ENCODE assay signal across 27 cellular contexts in the genomic region with DNA sequence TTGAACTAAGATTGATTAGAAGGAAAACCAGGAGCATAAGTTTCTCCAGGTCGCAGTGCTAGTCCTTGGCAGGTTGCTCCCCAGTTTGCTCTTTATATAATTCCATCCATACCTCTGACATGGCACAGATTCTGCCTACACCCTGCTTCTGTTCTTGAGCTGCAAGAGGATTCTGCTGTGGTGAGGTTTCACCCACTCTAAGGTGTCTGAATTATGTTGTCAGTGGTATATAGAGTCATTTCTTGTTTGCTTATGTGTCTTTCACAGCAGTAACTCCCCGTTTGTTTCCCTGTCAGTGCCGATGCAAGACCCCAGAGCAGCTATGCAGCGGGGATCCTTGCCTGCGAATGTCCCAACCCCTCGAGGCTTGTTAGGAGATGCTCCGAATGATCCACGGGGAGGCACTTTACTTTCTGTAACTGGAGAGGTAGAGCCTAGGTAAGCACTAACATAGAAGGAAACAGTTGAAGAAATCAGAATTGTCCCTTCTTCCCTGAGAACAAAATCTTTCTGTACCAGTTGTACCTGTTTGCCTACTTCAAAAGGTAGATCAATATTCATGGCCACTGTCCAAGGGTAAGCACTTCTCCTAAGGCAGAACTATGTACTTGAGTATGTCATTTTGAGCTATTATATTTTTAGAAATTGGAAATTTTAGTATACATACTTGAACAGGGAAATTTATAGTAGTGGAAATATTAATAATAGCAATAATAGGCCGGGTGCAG. TPM values are rescaled to one million over a fixed set of nuclear protein-coding genes. Genes with fewer than 3 reads are reported as not detected.
DNase-seq lines count a peak whose midpoint lies in the region; ATAC-seq and TF ChIP-seq lines count a peak whose summit lies in the region.
"Had no signal": no experiment of that assay in that cellular context is flagged by ENCODE, and none has a peak within 500 bp of the region (broad histone marks: within the 10 kb centered on the region; RNA-seq: fewer than 3 reads in every experiment).

No MANE protein-coding gene starts in this region.

- H3K4me3 ChIP-seq in heart left ventricle (no peak overlapping the region), prostate gland (no peak overlapping the region)
- H3K4me3 ChIP-seq: adrenal gland, psoas muscle, SJSA1, uterus had no signal

- intact Hi-C loops in heart left ventricle (cut with DNase I) (no loop called here), prostate gland (cut with DNase I) (no loop called here)

- H3K27ac ChIP-seq in heart left ventricle (no peak overlapping the region), prostate gland (no peak overlapping the region)
- H3K27ac ChIP-seq: adrenal gland, psoas muscle, SJSA1, uterus had no signal

- H3K4me3 Mint-ChIP-seq in activated T-cell treated with anti-CD3 and anti-CD28 coated beads, Interleukin-2, amount 50 U/mL, for 72 hours, result peak overlapping the region; percentile 71 to 81
- peak overlapping the region in 1 of 3 donors; percentile 2 for H3K4me3 Mint-ChIP-seq in T-cell
- H3K4me3 Mint-ChIP-seq: activated T-cell treated with anti-CD3 and anti-CD28 coated beads, Interleukin-2, amount 50 U/mL, for 4 hours; memory B cell had no signal

- H3K27me3 ChIP-seq in heart left ventricle (no peaks in the 10 kb centered on the region), prostate gland (replicated peaks; ENCODE audit: insufficient read depth) (no peaks in the 10 kb centered on the region)
- H3K27me3 ChIP-seq: adrenal gland, SJSA1, uterus had no signal

- TF ChIP-seq POLR2A in heart left ventricle (IDR thresholded peaks at IDR 0.05) (no peak), prostate gland (IDR thresholded peaks at IDR 0.05) (no peak)

- H3K9me3 Mint-ChIP-seq in activated T-cell treated with anti-CD3 and anti-CD28 coated beads, Interleukin-2, amount 50 U/mL, for 72 hours, result no peaks in the 10 kb centered on the region
- H3K9me3 Mint-ChIP-seq in T-cell, result no peaks in the 10 kb centered on the region
- no peaks in the 10 kb centered on the region for H3K9me3 Mint-ChIP-seq in activated naive CD4-positive, alpha-beta T cell treated with anti-CD3 and anti-CD28 coated beads, Interleukin-2, amount 50 U/mL, for 72 hours
- H3K9me3 Mint-ChIP-seq: activated T-cell treated with anti-CD3 and anti-CD28 coated beads, Interleukin-2, amount 50 U/mL, for 4 hours; memory B cell had no signal

- H3K9me3 ChIP-seq in heart left ventricle (no peaks in the 10 kb centered on the region), prostate gland (no peaks in the 10 kb centered on the region)
- H3K9me3 ChIP-seq: adrenal gland, psoas muscle, SJSA1, uterus had no signal

- H3K4me1 Mint-ChIP-seq in activated T-cell treated with anti-CD3 and anti-CD28 coated beads, Interleukin-2, amount 50 U/mL, for 72 hours (ENCODE audit: low read depth), result peaks cover 22% of the 10 kb centered on the region
- H3K4me1 Mint-ChIP-seq in T-cell, result peaks cover 7 to 22% (median 15%) of the 10 kb centered on the region in 3 donors

- DNase-seq in activated T-cell treated with anti-CD3 and anti-CD28 coated beads, Interleukin-2, amount 50 U/mL, for 72 hours, result no peak
- no peak for DNase-seq in activated T-cell treated with anti-CD3 and anti-CD28 coated beads, Interleukin-2, amount 50 U/mL, for 1 hour
- no peak for DNase-seq in T-cell
- no peak for DNase-seq in activated naive CD4-positive, alpha-beta T cell treated with anti-CD3 and anti-CD28 coated beads, Interleukin-2, amount 50 U/mL, for 72 hours (ENCODE audit: low spot score in 2 of 2)
- no peak for DNase-seq in stimulated activated naive CD8-positive, alpha-beta T cell treated with anti-CD3 and anti-CD28 coated beads, Interleukin-15, Interleukin-2, amounts not matched to agents 100 U/mL and 50 U/mL, for 24 hours
- no peak for DNase-seq in heart left ventricle
- DNase-seq in KBM-7, result no peak
- DNase-seq in prostate gland (ENCODE audit: low spot score), result no peak
- DNase-seq: activated T-cell treated with anti-CD3 and anti-CD28 coated beads, Interleukin-2, amount 50 U/mL, for 4 hours; adrenal gland; effector memory CD4-positive, alpha-beta T cell; erythroblast; foreskin fibroblast; left colon; NCI-H1048; NCI-H187 treated with DMSO at 0.1 percent for 48 hours; NCI-H526; psoas muscle; stimulated activated CD8-positive, alpha-beta memory T cell treated with anti-CD3 and anti-CD28 coated beads, Interleukin-4, amount 100 ng/mL, for 48 hours; uterus had no signal

- peak overlapping the region; percentile 94 for H3K27ac Mint-ChIP-seq in activated T-cell treated with anti-CD3 and anti-CD28 coated beads, Interleukin-2, amount 50 U/mL, for 72 hours
- peak overlapping the region; percentile 90 to 91 for H3K27ac Mint-ChIP-seq in T-cell
- peak overlapping the region; percentile 94 to 97 for H3K27ac Mint-ChIP-seq in activated naive CD4-positive, alpha-beta T cell treated with anti-CD3 and anti-CD28 coated beads, Interleukin-2, amount 50 U/mL, for 72 hours

- H3K27me3 Mint-ChIP-seq in activated T-cell treated with anti-CD3 and anti-CD28 coated beads, Interleukin-2, amount 50 U/mL, for 72 hours (ENCODE audit: low read depth), result peaks cover 14% of the 10 kb centered on the region
- H3K27me3 Mint-ChIP-seq in T-cell, result peaks cover 0 to 17% of the 10 kb centered on the region in 2 donors
- H3K27me3 Mint-ChIP-seq: memory B cell had no signal

- peaks cover 16 to 22% of the 10 kb centered on the region in 2 donors for H3K36me3 Mint-ChIP-seq in activated T-cell treated with anti-CD3 and anti-CD28 coated beads, Interleukin-2, amount 50 U/mL, for 72 hours (ENCODE audit: insufficient read depth in 2 of 2)
- H3K36me3 Mint-ChIP-seq in T-cell, result peaks cover 36% of the 10 kb centered on the region
- H3K36me3 Mint-ChIP-seq in activated naive CD4-positive, alpha-beta T cell treated with anti-CD3 and anti-CD28 coated beads, Interleukin-2, amount 50 U/mL, for 72 hours, result peaks cover 27 to 51% of the 10 kb centered on the region in 2 donors

- in situ Hi-C loops in KBM-7 (cut with MboI; ENCODE audit: low pct_unique_long_range_greater_than_20kb, low sequenced_read_pairs), result no loop called here

- H3K4me1 ChIP-seq in heart left ventricle, result no peaks in the 10 kb centered on the region
- no peaks in the 10 kb centered on the region for H3K4me1 ChIP-seq in prostate gland (replicated peaks)
- H3K4me1 ChIP-seq: adrenal gland, psoas muscle, SJSA1, uterus had no signal

- no peak for TF ChIP-seq CTCF in heart left ventricle (IDR thresholded peaks at IDR 0.05)
- TF ChIP-seq CTCF in prostate gland (IDR thresholded peaks at IDR 0.05), result no peak

- CTCF ChIA-PET in T-cell (lab: Charles Lee), result interaction anchor here in 1 of 2 donors (0.6 kb wide), 1 partner anchor 160 kb away, joined by 3 read pairs; no protein-coding TSS in a partner anchor

- POLR2A ChIA-PET in T-cell (lab: Charles Lee), result no interaction called here

- peak; percentile 26 to 70 for ATAC-seq in activated T-cell treated with anti-CD3 and anti-CD28 coated beads, Interleukin-2, amount 50 U/mL, for 72 hours (replicated peaks in 1 of 2)
- ATAC-seq in T-cell (replicated peaks in 1 of 4) (no peak), heart left ventricle (no peak)
- no peak for ATAC-seq in activated naive CD4-positive, alpha-beta T cell treated with anti-CD3 and anti-CD28 coated beads, Interleukin-2, amount 50 U/mL, for 72 hours
- ATAC-seq in stimulated activated naive CD8-positive, alpha-beta T cell treated with anti-CD3 and anti-CD28 coated beads, Interleukin-15, Interleukin-2, amounts not matched to agents 100 U/mL and 50 U/mL, for 24 hours, result peak; percentile 29
- ATAC-seq: activated T-cell treated with anti-CD3 and anti-CD28 coated beads, Interleukin-2, amount 50 U/mL, for 4 hours; HCT116; left colon; psoas muscle had no signal

- 81 to 99% (median 92%) methylated on average over 9 of the region's 9 CpGs for WGBS in heart left ventricle, 4 donors
- 90% methylated on average over 9 of the region's 9 CpGs for WGBS in prostate gland

- H3K36me3 ChIP-seq in heart left ventricle (peaks cover 0 to 89% (median 53%) of the 10 kb centered on the region in 9 donors), prostate gland (no peaks in the 10 kb centered on the region)
- H3K36me3 ChIP-seq: uterus had no signal

RNA-seq across cellular contexts. Expression of a gene that starts 11.2 kb away (rescaled TPM):
- total RNA-seq in activated T-cell treated with anti-CD3 and anti-CD28 coated beads, Interleukin-2, amount 50 U/mL, for 72 hours, result 10 to 100 TPM; 32.8 to 33.0 TPM
- total RNA-seq in T-cell (10 to 100 TPM in 4 of 5 donors, 1 to 10 TPM in 1; 9.3 to 17.7 (median 15.0) TPM), heart left ventricle (10 to 100 TPM in 1 of 9 donors, 1 to 10 TPM in 8; 5.6 to 11.6 (median 8.6) TPM), prostate gland (10 to 100 TPM; 13.5 to 38.2 TPM)
- total RNA-seq in activated naive CD4-positive, alpha-beta T cell treated with anti-CD3 and anti-CD28 coated beads, Interleukin-2, amount 50 U/mL, for 72 hours, result 10 to 100 TPM; 30.9 to 52.5 TPM
- polyA plus RNA-seq in heart left ventricle, result 10 to 100 TPM in 1 of 2 donors, 1 to 10 TPM in 1; 2.6 to 13.1 TPM

RNA-seq across cellular contexts. Expression of a gene that starts 42.8 kb away (rescaled TPM):
- not detected for total RNA-seq in activated T-cell treated with anti-CD3 and anti-CD28 coated beads, Interleukin-2, amount 50 U/mL, for 72 hours
- total RNA-seq in T-cell (not detected), heart left ventricle (under 1 TPM in 1 of 9 donors, not detected in 8; 0.57 TPM), prostate gland (under 1 TPM; 0.14 to 0.62 TPM)
- not detected for total RNA-seq in activated naive CD4-positive, alpha-beta T cell treated with anti-CD3 and anti-CD28 coated beads, Interleukin-2, amount 50 U/mL, for 72 hours
- not detected for polyA plus RNA-seq in heart left ventricle
- total RNA-seq: activated T-cell treated with anti-CD3 and anti-CD28 coated beads, Interleukin-2, amount 50 U/mL, for 4 hours; adrenal gland; psoas muscle; RPMI7951; SJSA1; T-helper 1 cell treated with Interleukin-12 subunit alpha and Interleukin-12 subunit beta and Interleukin-4 antibody, amounts not matched to agents 30 ng/mL and 1 ng/mL, for 36 hours; temporal lobe; uterus had no signal
- polyA plus RNA-seq: BJ, psoas muscle had no signal

Comparison
In these comparisons a context has a peak if more than half of its experiments do, and no peak if none do; other contexts are left out.
1. ATAC-seq: peak in activated T-cell treated with anti-CD3 and anti-CD28 coated beads, Interleukin-2, amount 50 U/mL, for 72 hours (2 of 2) and stimulated activated naive CD8-positive, alpha-beta T cell treated with anti-CD3 and anti-CD28 coated beads, Interleukin-15, Interleukin-2, amounts not matched to agents 100 U/mL and 50 U/mL, for 24 hours (single experiment); none in T-cell (0 of 4), activated naive CD4-positive, alpha-beta T cell treated with anti-CD3 and anti-CD28 coated beads, Interleukin-2, amount 50 U/mL, for 72 hours (0 of 2) and heart left ventricle (0 of 4).
2. Peak in every context shown above with its lines, with median percentiles within 50 percentile points of each other: H3K27ac Mint-ChIP-seq.